In genomic region chr2:240329116-240329665, GRCh38 we compare ENCODE assay signal across 19 cellular contexts.
DNase-seq lines count a peak whose midpoint lies in the region; ATAC-seq and TF ChIP-seq lines count a peak whose summit lies in the region.
"Had no signal": no experiment of that assay in that cellular context is flagged by ENCODE, and none has a peak within 500 bp of the region (broad histone marks: within the 10 kb centered on the region; RNA-seq: fewer than 3 reads in every experiment).

No MANE protein-coding gene starts in this region.

- no peak overlapping the region for H3K4me3 Mint-ChIP-seq in activated CD8-positive, alpha-beta memory T cell treated with anti-CD3 and anti-CD28 coated beads, Interleukin-2, amount 10 ng/mL, durations not matched to agents 7 days and 5 days
- no peak overlapping the region for H3K4me3 Mint-ChIP-seq in activated naive CD8-positive, alpha-beta T cell treated with anti-CD3 and anti-CD28 coated beads, Interleukin-2, amount 50 U/mL, for 24 hours
- H3K4me3 Mint-ChIP-seq: CD4-positive, alpha-beta T cell; GM23338 had no signal

- no peaks in the 10 kb centered on the region for H3K36me3 ChIP-seq in gastrocnemius medialis

- no peaks in the 10 kb centered on the region for H3K36me3 Mint-ChIP-seq in activated CD8-positive, alpha-beta memory T cell treated with anti-CD3 and anti-CD28 coated beads, Interleukin-2, amount 10 ng/mL, durations not matched to agents 7 days and 5 days
- H3K36me3 Mint-ChIP-seq in activated naive CD8-positive, alpha-beta T cell treated with anti-CD3 and anti-CD28 coated beads, Interleukin-2, amount 50 U/mL, for 24 hours (ENCODE audit: low read depth) = no peaks in the 10 kb centered on the region

- H3K4me1 ChIP-seq in gastrocnemius medialis = peaks cover 3 to 10% of the 10 kb centered on the region in 2 donors
- H3K4me1 ChIP-seq: A549 had no signal

- no peak overlapping the region for H3K27ac ChIP-seq in gastrocnemius medialis
- H3K27ac ChIP-seq: 22Rv1, A549, C4-2B had no signal

- H3K9me3 ChIP-seq in gastrocnemius medialis = no peaks in the 10 kb centered on the region

- H3K27me3 ChIP-seq in gastrocnemius medialis = no peaks in the 10 kb centered on the region

- peak; percentile 9 for DNase-seq in activated CD8-positive, alpha-beta memory T cell treated with anti-CD3 and anti-CD28 coated beads, Interleukin-2, amount 10 ng/mL, durations not matched to agents 7 days and 5 days
- no peak for DNase-seq in activated CD8-positive, alpha-beta memory T cell treated with anti-CD3 and anti-CD28 coated beads for 24 hours
- DNase-seq in GM03348 (ENCODE audit: low spot score) = peak; percentile 3
- peak; percentile 27 for DNase-seq in myocyte (ENCODE audit: low read depth)
- peak; percentile 30 for DNase-seq in posterior vena cava (ENCODE audit: low spot score)
- no peak for DNase-seq in activated naive CD8-positive, alpha-beta T cell treated with anti-CD3 and anti-CD28 coated beads, Interleukin-2, amount 50 U/mL, for 24 hours
- DNase-seq in gastrocnemius medialis = no peak
- DNase-seq: AML-193; CD4-positive, alpha-beta T cell; DMS153; DMS79; GDM1; HCEC 1CT had no signal

- H3K4me1 Mint-ChIP-seq in activated CD8-positive, alpha-beta memory T cell treated with anti-CD3 and anti-CD28 coated beads, Interleukin-2, amount 10 ng/mL, durations not matched to agents 7 days and 5 days = no peaks in the 10 kb centered on the region
- H3K4me1 Mint-ChIP-seq in activated naive CD8-positive, alpha-beta T cell treated with anti-CD3 and anti-CD28 coated beads, Interleukin-2, amount 50 U/mL, for 24 hours = no peaks in the 10 kb centered on the region
- H3K4me1 Mint-ChIP-seq: GM23338 had no signal

- ATAC-seq in activated CD8-positive, alpha-beta memory T cell treated with anti-CD3 and anti-CD28 coated beads, Interleukin-2, amount 10 ng/mL, durations not matched to agents 7 days and 5 days = no peak
- ATAC-seq in activated naive CD8-positive, alpha-beta T cell treated with anti-CD3 and anti-CD28 coated beads, Interleukin-2, amount 50 U/mL, for 24 hours = no peak
- ATAC-seq in HG02759 (IDR thresholded peaks at IDR 0.05; ENCODE audit: unreplicated experiment) (no peak), gastrocnemius medialis (no peak)
- ATAC-seq: A549, GM23338, HepG2 had no signal

- in situ Hi-C loops in gastrocnemius medialis (cut with MboI; ENCODE audit: low sequenced_read_pairs in 4 of 4) = no loop called here

- intact Hi-C loops in posterior vena cava (cut with DNase I) = no loop called here
- intact Hi-C loops in gastrocnemius medialis (cut with DNase I; ENCODE audit: low total_unique reads) = no loop called here

- peaks cover 3% of the 10 kb centered on the region for H3K27me3 Mint-ChIP-seq in activated CD8-positive, alpha-beta memory T cell treated with anti-CD3 and anti-CD28 coated beads, Interleukin-2, amount 10 ng/mL, durations not matched to agents 7 days and 5 days
- H3K27me3 Mint-ChIP-seq in activated naive CD8-positive, alpha-beta T cell treated with anti-CD3 and anti-CD28 coated beads, Interleukin-2, amount 50 U/mL, for 24 hours = peaks cover 6% of the 10 kb centered on the region

- TF ChIP-seq POLR2A in gastrocnemius medialis (IDR thresholded peaks at IDR 0.05) = no peak

- no peak overlapping the region for H3K27ac Mint-ChIP-seq in activated CD8-positive, alpha-beta memory T cell treated with anti-CD3 and anti-CD28 coated beads, Interleukin-2, amount 10 ng/mL, durations not matched to agents 7 days and 5 days
- H3K27ac Mint-ChIP-seq in activated naive CD8-positive, alpha-beta T cell treated with anti-CD3 and anti-CD28 coated beads, Interleukin-2, amount 50 U/mL, for 24 hours = no peak overlapping the region
- H3K27ac Mint-ChIP-seq: CD4-positive, alpha-beta T cell; GM23338 had no signal

- CTCF ChIA-PET in activated CD8-positive, alpha-beta memory T cell treated with anti-CD3 and anti-CD28 coated beads, Interleukin-2, amount 10 ng/mL, durations not matched to agents 7 days and 5 days (lab: Charles Lee) = no interaction called here

- H3K9me3 Mint-ChIP-seq in activated CD8-positive, alpha-beta memory T cell treated with anti-CD3 and anti-CD28 coated beads, Interleukin-2, amount 10 ng/mL, durations not matched to agents 7 days and 5 days (ENCODE audit: low read depth) = no peaks in the 10 kb centered on the region
- peaks cover 20% of the 10 kb centered on the region for H3K9me3 Mint-ChIP-seq in activated naive CD8-positive, alpha-beta T cell treated with anti-CD3 and anti-CD28 coated beads, Interleukin-2, amount 50 U/mL, for 24 hours

- H3K4me3 ChIP-seq in gastrocnemius medialis = no peak overlapping the region
- H3K4me3 ChIP-seq: A549, GM23338 had no signal

- no peak for TF ChIP-seq CTCF in gastrocnemius medialis (IDR thresholded peaks at IDR 0.05 in 4 of 5, conservative IDR thresholded peaks at IDR 0.05 in 1 of 5)

Comparison
In these comparisons a context has a peak if more than half of its experiments do, and no peak if none do; other contexts are left out.
1. DNase-seq: peak in activated CD8-positive, alpha-beta memory T cell treated with anti-CD3 and anti-CD28 coated beads, Interleukin-2, amount 10 ng/mL, durations not matched to agents 7 days and 5 days (single experiment), GM03348 (single experiment), myocyte (single experiment) and posterior vena cava (single experiment); none in activated CD8-positive, alpha-beta memory T cell treated with anti-CD3 and anti-CD28 coated beads for 24 hours (single experiment), activated naive CD8-positive, alpha-beta T cell treated with anti-CD3 and anti-CD28 coated beads, Interleukin-2, amount 50 U/mL, for 24 hours (single experiment) and gastrocnemius medialis (0 of 2).